ENCODE assay signal across 8 cellular contexts in genomic region chr17:67648896-67649295, GRCh38.
DNase-seq lines count a peak whose midpoint lies in the region; ATAC-seq, FAIRE-seq and TF ChIP-seq lines count a peak whose summit lies in the region.
"Not testable (repeated sequence)": the region's sequence is repeated elsewhere in the genome, so short reads cannot be mapped to it uniquely, and the experiment has no call there.

No MANE protein-coding gene starts in this region.

- not testable (repeated sequence) for H3K9me3 Mint-ChIP-seq in H9; activated CD8-positive, alpha-beta memory T cell treated with anti-CD3 and anti-CD28 coated beads, Interleukin-2, amount 10 ng/mL, durations not matched to agents 7 days and 5 days (ENCODE audit: low read depth); activated naive CD4-positive, alpha-beta T cell treated with anti-CD3 and anti-CD28 coated beads, Interleukin-2, amount 50 U/mL, for 24 hours; neural crest cell

- not testable (repeated sequence) for FAIRE-seq in H1 (lab: Jason Lieb, UNC)

- no CpG with 5 or more reads among the region's 3 CpGs for WGBS in H9 (ENCODE audit: extremely low coverage, insufficient read length, low lambda C conversion rate)
- 86% methylated on average over 3 of the region's 3 CpGs; no CpG with 5 or more reads in 1 of the 2 experiments for WGBS in H1 (ENCODE audit: extremely low coverage in 1 of 2, insufficient coverage in 1 of 2, insufficient read length in 1 of 2, insufficient replicate concordance in 2 of 2, low coverage in 1 of 2, low lambda C conversion rate in 2 of 2, missing lambda C conversion rate in 1 of 2), 2 experiments
- WGBS in right cardiac atrium = 90% methylated on average over 3 of the region's 3 CpGs

- TF ChIP-seq POLR2A in H1 (IDR thresholded peaks at IDR 0.05; ENCODE audit: control extremely low read depth in 1 of 2, low read depth in 2 of 2, low read length in 2 of 2) = not testable (repeated sequence)

- not testable (repeated sequence) for H3K36me3 Mint-ChIP-seq in H9 (ENCODE audit: insufficient read depth in 1 of 3, low read depth in 3 of 3); activated CD8-positive, alpha-beta memory T cell treated with anti-CD3 and anti-CD28 coated beads, Interleukin-2, amount 10 ng/mL, durations not matched to agents 7 days and 5 days; neural crest cell (ENCODE audit: low read depth)
- peaks cover 11% of the 10 kb centered on the region for H3K36me3 Mint-ChIP-seq in activated naive CD4-positive, alpha-beta T cell treated with anti-CD3 and anti-CD28 coated beads, Interleukin-2, amount 50 U/mL, for 24 hours

- not testable (repeated sequence) for H3K27me3 ChIP-seq in BLaER1; H9 (ENCODE audit: insufficient read depth, low read length); H1 (replicated peaks in 1 of 4; ENCODE audit: control insufficient read depth in 3 of 4, extremely low read depth in 1 of 4, insufficient read depth in 3 of 4, low read length in 3 of 4); right cardiac atrium (ENCODE audit: control insufficient read depth, insufficient read depth)

- not testable (repeated sequence) for H4K5ac ChIP-seq in H9 (ENCODE audit: insufficient read length, low read depth, low read length); H1 (ENCODE audit: insufficient read length, low read depth, low read length)

- not testable (repeated sequence) for H3K23me2 ChIP-seq in H9 (ENCODE audit: insufficient read length, low read depth, low read length, poor library complexity, severe bottlenecking); H1 (ENCODE audit: low read depth, low read length)

- H3K4me3 Mint-ChIP-seq in H9; activated CD8-positive, alpha-beta memory T cell treated with anti-CD3 and anti-CD28 coated beads, Interleukin-2, amount 10 ng/mL, durations not matched to agents 7 days and 5 days; activated naive CD4-positive, alpha-beta T cell treated with anti-CD3 and anti-CD28 coated beads, Interleukin-2, amount 50 U/mL, for 24 hours; neural crest cell: not testable (repeated sequence)

- CTCF ChIA-PET in activated CD8-positive, alpha-beta memory T cell treated with anti-CD3 and anti-CD28 coated beads, Interleukin-2, amount 10 ng/mL, durations not matched to agents 7 days and 5 days (lab: Charles Lee) = interaction anchor here (0.6 to 2.9 kb wide), 7 partner anchors 10 to 275 kb away, joined by 3 to 15 read pairs (median 3); no protein-coding TSS in a partner anchor
- CTCF ChIA-PET in H1 (lab: Charles Lee; ENCODE audit: partially characterized antibody) = interaction anchor here (0.5 to 1.9 kb wide), 8 partner anchors 9 to 274 kb away, joined by 3 to 10 read pairs (median 4); no protein-coding TSS in a partner anchor

- not testable (repeated sequence) for H2BK15ac ChIP-seq in H9 (ENCODE audit: low read depth, low read length); H1 (ENCODE audit: low read length)

- not testable (repeated sequence) for TF ChIP-seq CTCF in H9 (conservative IDR thresholded peaks at IDR 0.05); H1 (IDR thresholded peaks at IDR 0.05; ENCODE audit: control extremely low read depth in 1 of 3, insufficient read depth in 1 of 3, low read depth in 1 of 3, low read length in 3 of 3); neural crest cell (conservative IDR thresholded peaks at IDR 0.05)

- H3K4me3 ChIP-seq in BLaER1; H1 (ENCODE audit: extremely low read depth in 1 of 4, insufficient read depth in 2 of 4, low read depth in 3 of 4, low read length in 4 of 4); right cardiac atrium (ENCODE audit: low read length): not testable (repeated sequence)

- not testable (repeated sequence) for ATAC-seq in activated CD8-positive, alpha-beta memory T cell treated with anti-CD3 and anti-CD28 coated beads, Interleukin-2, amount 10 ng/mL, durations not matched to agents 7 days and 5 days; right cardiac atrium

- H3K4me2 ChIP-seq in BLaER1 = peak overlapping the region; percentile 57; the same call in 1 of the 2 replicates
- H3K4me2 ChIP-seq in H9 (ENCODE audit: insufficient read depth, insufficient read length, low read length); H1 (ENCODE audit: insufficient read depth in 1 of 2, low read depth in 2 of 2, low read length in 2 of 2): not testable (repeated sequence)

- H4K8ac ChIP-seq in H9 (replicated peaks; ENCODE audit: insufficient read length, low read depth, low read length); H1 (ENCODE audit: extremely low read depth, insufficient read depth, low read length): not testable (repeated sequence)

- not testable (repeated sequence) for H2BK20ac ChIP-seq in H9 (ENCODE audit: low read depth, low read length, poor library complexity, severe bottlenecking); H1 (ENCODE audit: low read length)

- TF ChIP-seq RAD21 in H1 (IDR thresholded peaks at IDR 0.05 in 1 of 2, conservative IDR thresholded peaks at IDR 0.05 in 1 of 2; ENCODE audit: low read depth in 2 of 2, low read length in 2 of 2) = not testable (repeated sequence)

- H2BK5ac ChIP-seq in H9 (ENCODE audit: insufficient read length, low read length) = not testable (repeated sequence)
- H2BK5ac ChIP-seq in H1 (ENCODE audit: low read depth, low read length) = peak overlapping the region; percentile 36; the same call in 1 of the 2 replicates

- H3K4me1 Mint-ChIP-seq in H9 = peaks cover 8 to 12% of the 10 kb centered on the region in 2 experiments
- peaks cover 49% of the 10 kb centered on the region for H3K4me1 Mint-ChIP-seq in activated CD8-positive, alpha-beta memory T cell treated with anti-CD3 and anti-CD28 coated beads, Interleukin-2, amount 10 ng/mL, durations not matched to agents 7 days and 5 days
- H3K4me1 Mint-ChIP-seq in activated naive CD4-positive, alpha-beta T cell treated with anti-CD3 and anti-CD28 coated beads, Interleukin-2, amount 50 U/mL, for 24 hours; neural crest cell: not testable (repeated sequence)

- not testable (repeated sequence) for H4K20me1 ChIP-seq in BLaER1; H9 (ENCODE audit: control insufficient read depth, insufficient read depth, insufficient read length); H1 (replicated peaks in 1 of 2; ENCODE audit: control insufficient read depth in 1 of 2, insufficient read depth in 2 of 2, low read length in 2 of 2)

- H3K56ac ChIP-seq in H9 (ENCODE audit: insufficient read length, low read depth, low read length); H1 (replicated peaks; ENCODE audit: insufficient read length, low read depth, low read length): not testable (repeated sequence)

- H3K18ac ChIP-seq in H9 (ENCODE audit: insufficient read length, low read depth, low read length); H1 (ENCODE audit: extremely low read depth, low read length): not testable (repeated sequence)

- not testable (repeated sequence) for H3K4ac ChIP-seq in H9 (ENCODE audit: low read depth, low read length); H1 (replicated peaks; ENCODE audit: insufficient read length, low read depth, low read length)

- H2AFZ ChIP-seq in H9 (ENCODE audit: low read length); H1 (ENCODE audit: low read length): not testable (repeated sequence)

- H3K9ac ChIP-seq in BLaER1; H9 (ENCODE audit: extremely low read depth, insufficient read length, low read length); H1 (replicated peaks in 1 of 4; ENCODE audit: extremely low read depth in 1 of 4, low read depth in 3 of 4, low read length in 3 of 4): not testable (repeated sequence)

- not testable (repeated sequence) for H4K91ac ChIP-seq in H9 (ENCODE audit: insufficient read length, low read depth, low read length); H1 (replicated peaks; ENCODE audit: insufficient read length, low read length)

- H3K79me2 ChIP-seq in H9 (ENCODE audit: insufficient read depth, low read length); H1 (ENCODE audit: control insufficient read depth in 1 of 2, insufficient read depth in 2 of 2, low read length in 2 of 2): not testable (repeated sequence)

- H3K27ac ChIP-seq in BLaER1; H9 (ENCODE audit: insufficient read length, low read depth, low read length); H1 (ENCODE audit: low read depth, low read length): not testable (repeated sequence)
- H3K27ac ChIP-seq in right cardiac atrium (ENCODE audit: low read length) = peak overlapping the region; percentile 40

- POLR2A ChIA-PET in H1 (lab: Charles Lee; ENCODE audit: partially characterized antibody) = not testable (repeated sequence)

- not testable (repeated sequence) for DNase-seq in H9; activated CD8-positive, alpha-beta memory T cell treated with anti-CD3 and anti-CD28 coated beads, Interleukin-2, amount 10 ng/mL, durations not matched to agents 7 days and 5 days; H1 (ENCODE audit: low read depth in 1 of 2, low spot score in 2 of 2); right cardiac atrium; neural crest cell (ENCODE audit: low read depth, low spot score)
- DNase-seq in MV-4-11 (lab: John Stamatoyannopoulos, UW) = peak; percentile 32

- H3K9me3 ChIP-seq in BLaER1; H9 (ENCODE audit: control insufficient read depth, low read depth, low read length); H1 (ENCODE audit: insufficient read depth in 2 of 2, low read depth in 1 of 2, low read length in 1 of 2); right cardiac atrium (ENCODE audit: control insufficient read depth, low read length): not testable (repeated sequence)

- H3K27me3 Mint-ChIP-seq in H9 (ENCODE audit: low read depth); activated CD8-positive, alpha-beta memory T cell treated with anti-CD3 and anti-CD28 coated beads, Interleukin-2, amount 10 ng/mL, durations not matched to agents 7 days and 5 days; activated naive CD4-positive, alpha-beta T cell treated with anti-CD3 and anti-CD28 coated beads, Interleukin-2, amount 50 U/mL, for 24 hours; neural crest cell (ENCODE audit: low read depth): not testable (repeated sequence)

- peaks cover 60% of the 10 kb centered on the region for H3K36me3 ChIP-seq in BLaER1
- not testable (repeated sequence) for H3K36me3 ChIP-seq in H1 (ENCODE audit: control insufficient read depth in 2 of 4, insufficient read depth in 4 of 4, low read length in 3 of 4)

- peaks cover 30% of the 10 kb centered on the region for H3K4me1 ChIP-seq in BLaER1
- not testable (repeated sequence) for H3K4me1 ChIP-seq in H9 (ENCODE audit: insufficient read depth, low read length); H1 (replicated peaks in 1 of 4; ENCODE audit: control insufficient read depth in 3 of 4, insufficient read depth in 4 of 4, low read length in 3 of 4); right cardiac atrium (ENCODE audit: control insufficient read depth, insufficient read depth, low read length)

- intact Hi-C loops in right cardiac atrium (cut with DNase I) = not testable (repeated sequence)

- H3K27ac Mint-ChIP-seq in H9 = 0 out of 7 replicates have a peak overlapping the region, but pooled peaks of 2 of the 3 experiments have one; percentile 4 to 51
- H3K27ac Mint-ChIP-seq in activated CD8-positive, alpha-beta memory T cell treated with anti-CD3 and anti-CD28 coated beads, Interleukin-2, amount 10 ng/mL, durations not matched to agents 7 days and 5 days = peak overlapping the region; percentile 64
- H3K27ac Mint-ChIP-seq in activated naive CD4-positive, alpha-beta T cell treated with anti-CD3 and anti-CD28 coated beads, Interleukin-2, amount 50 U/mL, for 24 hours = peak overlapping the region; percentile 32
- H3K27ac Mint-ChIP-seq in neural crest cell (ENCODE audit: unreplicated experiment) = peak overlapping the region; percentile 27

- H2AK5ac ChIP-seq in H9 (ENCODE audit: insufficient read length, low read length); H1 (ENCODE audit: low read depth, low read length): not testable (repeated sequence)

- not testable (repeated sequence) for H3K79me1 ChIP-seq in H9 (ENCODE audit: insufficient read depth, low read depth, low read length, poor library complexity, severe bottlenecking); H1 (ENCODE audit: low read depth, low read length)

- H3T11ph ChIP-seq in H9 (ENCODE audit: low read length) = not testable (repeated sequence)

- not testable (repeated sequence) for H3K23ac ChIP-seq in H9 (ENCODE audit: insufficient read length, low read depth, low read length); H1 (ENCODE audit: insufficient read length)

- TF ChIP-seq EP300 in H1 (IDR thresholded peaks at IDR 0.05; ENCODE audit: borderline replicate concordance in 1 of 2, low read depth in 2 of 2, low read length in 2 of 2) = not testable (repeated sequence)

- H2BK120ac ChIP-seq in H9 (ENCODE audit: low read depth, low read length, poor library complexity, severe bottlenecking); H1 (replicated peaks; ENCODE audit: low read depth, low read length): not testable (repeated sequence)

- H3K14ac ChIP-seq in H9 (ENCODE audit: insufficient read depth, low read length); H1 (ENCODE audit: insufficient read length): not testable (repeated sequence)

- H2BK12ac ChIP-seq in H9 (ENCODE audit: insufficient read length, low read depth, low read length) = peak overlapping the region; percentile 37
- not testable (repeated sequence) for H2BK12ac ChIP-seq in H1 (ENCODE audit: low read depth, low read length)
